ENCODE assay signal across 1 cellular context in genomic region chr7:107128217-107128616, GRCh38.
TF ChIP-seq lines count a peak whose summit lies in the region.

No MANE protein-coding gene starts in this region.

TF ChIP-seq in HepG2, 621 proteins besides CTCF, POLR2A, EP300 and RAD21:
- TF ChIP-seq YY1 (IDR thresholded peaks at IDR 0.05; ENCODE audit: insufficient read depth, insufficient replicate concordance, low read depth, low read length) (no peak), KDM3A (CRISPR knock-in tag; IDR thresholded peaks at IDR 0.05; ENCODE audit: low read depth) (no peak), NFE2L2 (IDR thresholded peaks at IDR 0.05; ENCODE audit: low read length) (no peak), ZSCAN25 (CRISPR knock-in tag; IDR thresholded peaks at IDR 0.05) (no peak), DMTF1 (CRISPR knock-in tag; IDR thresholded peaks at IDR 0.05) (no peak), ZNF629 (CRISPR knock-in tag; conservative IDR thresholded peaks at IDR 0.05) (no peak), SRSF9 (IDR thresholded peaks at IDR 0.05; ENCODE audit: borderline replicate concordance, insufficient read depth, low read depth, low read length, poor library complexity, severe bottlenecking) (no peak), SP4 (CRISPR knock-in tag; IDR thresholded peaks at IDR 0.05) (no peak)
